ENCODE assay signal across 8 cellular contexts in the genomic region with DNA sequence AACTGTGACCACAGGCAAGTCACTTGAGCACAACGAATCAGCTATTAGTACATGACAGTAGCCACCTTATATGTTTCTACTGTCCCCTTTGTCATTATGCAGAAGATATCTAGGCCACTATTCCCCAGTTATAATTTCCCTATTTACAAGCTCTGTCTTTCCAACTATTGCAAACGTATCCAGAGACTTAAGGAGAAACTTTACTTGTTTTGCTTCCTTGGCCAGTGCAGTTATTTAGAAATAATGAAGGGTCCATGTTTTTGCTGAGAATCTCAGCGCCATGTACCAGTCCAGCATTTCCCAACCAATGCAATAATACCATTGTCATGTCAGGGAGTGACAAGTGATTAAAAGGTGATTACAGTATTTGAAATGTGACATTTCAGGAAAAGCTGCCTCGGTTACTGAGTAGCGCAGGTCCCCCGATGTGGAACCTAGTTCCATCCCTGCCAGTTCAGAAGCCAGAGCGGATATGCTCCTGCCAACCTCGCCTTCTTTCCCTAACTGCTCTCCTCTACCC. TPM values are rescaled to one million over a fixed set of nuclear protein-coding genes. Genes with fewer than 3 reads are reported as not detected.
A peak's percentile ranks its signal among the peaks of the same experiment; 100 is the strongest.
DNase-seq lines count a peak whose midpoint lies in the region; FAIRE-seq and TF ChIP-seq lines count a peak whose summit lies in the region.

No MANE protein-coding gene starts in this region.

- peak overlapping the region; percentile 90 for H2AFZ ChIP-seq in keratinocyte (ENCODE audit: control insufficient read depth, low read length)

- H3K27ac ChIP-seq in HUES48 (ENCODE audit: low read depth, low read length) (peak overlapping the region; percentile 95), keratinocyte (ENCODE audit: control insufficient read depth, insufficient read depth, low read length) (peak overlapping the region; percentile 68)

- H3K9me3 ChIP-seq in HUES48 (ENCODE audit: control insufficient read depth, insufficient read depth, low read length) (no peaks in the 10 kb centered on the region), keratinocyte (ENCODE audit: control insufficient read depth, low read depth, low read length) (no peaks in the 10 kb centered on the region)

- no peak for TF ChIP-seq CTCF in astrocyte of the cerebellum (IDR thresholded peaks at IDR 0.05; ENCODE audit: low read depth, low read length, missing control alignments)
- TF ChIP-seq CTCF in keratinocyte (optimal IDR thresholded peaks at IDR 0.05 in 1 of 3, IDR thresholded peaks at IDR 0.05 in 1 of 3, conservative IDR thresholded peaks at IDR 0.05 in 1 of 3; ENCODE audit: extremely low read depth in 1 of 3, insufficient read depth in 2 of 3, low read length in 3 of 3): no peak

- in situ Hi-C loops in astrocyte of the cerebellum (cut with HindIII; ENCODE audit: low sequenced_read_pairs): no loop called here

- H4K20me1 ChIP-seq in keratinocyte (ENCODE audit: control insufficient read depth, extremely low read depth, insufficient read depth, low read length): no peaks in the 10 kb centered on the region

- H3K27me3 ChIP-seq in HUES48 (ENCODE audit: control insufficient read depth, insufficient read depth, low read length) (no peaks in the 10 kb centered on the region), keratinocyte (ENCODE audit: control insufficient read depth, extremely low read depth, insufficient read depth, low read length) (no peaks in the 10 kb centered on the region)

- dilution Hi-C loops in keratinocyte (cut with MboI; ENCODE audit: extremely low pct_ligation_motif_present, low sequenced_read_pairs): no loop called here

- DNase-seq in GM03348 (ENCODE audit: low spot score): peak; percentile 3
- DNase-seq in astrocyte of the cerebellum (ENCODE audit: low read depth): no peak
- no peak for DNase-seq in keratinocyte (ENCODE audit: low read depth, low spot score)
- peak; percentile 55 for DNase-seq in superior temporal gyrus (ENCODE audit: extremely low spot score)
- DNase-seq in NCI-H1417 (lab: John Stamatoyannopoulos, UW): no peak
- DNase-seq in activated CD4-positive, CD25-positive, alpha-beta regulatory T cell (lab: John Stamatoyannopoulos, UW): no peak
- no peak for DNase-seq in HK-2 (ENCODE audit: unreplicated experiment)

- no peaks in the 10 kb centered on the region for H3K9me1 ChIP-seq in keratinocyte (ENCODE audit: control insufficient read depth, extremely low read depth, insufficient read depth, low read length)

- H3K36me3 ChIP-seq in HUES48 (ENCODE audit: control insufficient read depth, insufficient read depth, low read length): no peaks in the 10 kb centered on the region
- H3K36me3 ChIP-seq in keratinocyte (ENCODE audit: control insufficient read depth in 2 of 2, extremely low read depth in 1 of 2, insufficient read depth in 2 of 2, low read length in 2 of 2): no peaks in the 10 kb centered on the region

- peak overlapping the region; percentile 90 for H3K4me2 ChIP-seq in keratinocyte (ENCODE audit: control insufficient read depth, extremely low read depth, insufficient read depth, low read depth, low read length)

- H3K4me3 ChIP-seq in HUES48 (ENCODE audit: low read depth, low read length): peak overlapping the region; percentile 68
- peak overlapping the region; percentile 83 for H3K4me3 ChIP-seq in astrocyte of the cerebellum (ENCODE audit: low read depth, low read length)
- peak overlapping the region; percentile 57 to 77 (median 70) for H3K4me3 ChIP-seq in keratinocyte (ENCODE audit: control insufficient read depth in 2 of 3, extremely low read depth in 1 of 3, insufficient read depth in 2 of 3, low read depth in 1 of 3, low read length in 3 of 3)

- peak overlapping the region; percentile 58; the same call in 1 of the 2 replicates for H3K9ac ChIP-seq in HUES48 (ENCODE audit: low read depth, low read length)
- peak overlapping the region; percentile 82 for H3K9ac ChIP-seq in keratinocyte (ENCODE audit: control insufficient read depth, extremely low read depth, insufficient read depth, low read length)

- H3K4me1 ChIP-seq in HUES48 (ENCODE audit: control insufficient read depth, insufficient read depth, low read length): peaks cover 13% of the 10 kb centered on the region
- peaks cover 12% of the 10 kb centered on the region for H3K4me1 ChIP-seq in keratinocyte (ENCODE audit: control insufficient read depth, extremely low read depth, insufficient read depth, low read length)

- peaks cover 2% of the 10 kb centered on the region for H3K79me2 ChIP-seq in keratinocyte (ENCODE audit: control insufficient read depth, insufficient read depth, low read length)

- FAIRE-seq in keratinocyte (lab: Jason Lieb, UNC): peak; percentile 85

RNA-seq across cellular contexts. Expression of gene ZNF624, which starts 0.7 kb away (rescaled TPM):
- polyA plus RNA-seq in keratinocyte: 1.3 to 2.1 TPM (median 2.0 TPM) in 3 replicates
- polyA plus RNA-seq in keratinocyte (2011; ENCODE audit: low read depth): 1.8 TPM
- polyA plus RNA-seq in keratinocyte (2011; cell fraction: cytosol; rRNA removed): 0.55 and 0.91 TPM in 2 replicates
- polyA plus RNA-seq in keratinocyte (2011; cell fraction: nucleus; rRNA removed): 2.1 and 2.9 TPM in 2 replicates
- 1.2 and 1.5 TPM in 2 replicates for polyA plus RNA-seq in keratinocyte (2012; ENCODE audit: low replicate concordance)
- 1.3 to 2.7 TPM (median 2.1 TPM) in 3 replicates for polyA minus RNA-seq in keratinocyte
- polyA minus RNA-seq in keratinocyte (2011; cell fraction: cytosol; rRNA and poly(A)+ RNA removed): 3.5 TPM
- polyA minus RNA-seq in keratinocyte (2011; cell fraction: nucleus; rRNA and poly(A)+ RNA removed): 3.2 and 6.5 TPM in 2 replicates

RNA-seq across cellular contexts. Expression of gene CCDC144A, which starts 37.1 kb away (rescaled TPM):
- polyA plus RNA-seq in keratinocyte: 0.26 to 0.53 TPM (median 0.30 TPM) in 3 replicates
- 0.77 TPM for polyA plus RNA-seq in keratinocyte (2011; ENCODE audit: low read depth)
- 0.01 TPM in 1 of 2 replicates, not detected in the other for polyA plus RNA-seq in keratinocyte (2011; cell fraction: cytosol; rRNA removed)
- polyA plus RNA-seq in keratinocyte (2011; cell fraction: nucleus; rRNA removed): 0.69 and 1.3 TPM in 2 replicates
- 0.03 and 0.18 TPM in 2 replicates for polyA plus RNA-seq in keratinocyte (2012; ENCODE audit: low replicate concordance)
- 1.6 to 2.4 TPM (median 2.2 TPM) in 3 replicates for polyA minus RNA-seq in keratinocyte
- not detected for polyA minus RNA-seq in keratinocyte (2011; cell fraction: cytosol; rRNA and poly(A)+ RNA removed)
- polyA minus RNA-seq in keratinocyte (2011; cell fraction: nucleus; rRNA and poly(A)+ RNA removed): 1.3 and 4.2 TPM in 2 replicates

Comparison
In these comparisons a context has a peak if more than half of its experiments do, and no peak if none do; other contexts are left out.
1. DNase-seq: peak in GM03348 (single experiment) and superior temporal gyrus (single experiment); none in astrocyte of the cerebellum (single experiment), keratinocyte (single experiment), NCI-H1417 (0 of 3), activated CD4-positive, CD25-positive, alpha-beta regulatory T cell (0 of 4) and HK-2 (single experiment).
2. Peak in every context shown above with its lines, with median percentiles within 50 percentile points of each other: H3K4me3 ChIP-seq.